ENCODE assay signal across 21 cellular contexts in the genomic region with DNA sequence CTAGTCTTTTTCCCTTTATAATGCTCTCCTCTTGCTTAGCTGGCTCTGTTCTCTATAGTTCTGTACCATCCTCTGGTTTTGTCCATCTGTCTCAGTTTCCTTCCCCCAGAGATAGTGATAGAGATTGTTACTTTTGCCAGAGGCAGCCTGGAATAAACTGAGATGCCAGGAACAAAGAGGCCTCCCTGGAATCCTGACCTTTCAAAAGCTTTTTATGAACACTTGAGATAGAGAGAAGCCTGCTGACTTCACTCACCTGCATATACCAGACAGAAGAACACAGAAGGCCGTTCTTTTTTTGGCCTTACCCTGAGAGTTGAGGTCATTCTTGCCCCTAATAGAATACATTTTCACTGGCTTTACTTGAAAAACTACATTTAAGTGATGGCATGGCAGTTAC.
DNase-seq lines count a peak whose midpoint lies in the region; ATAC-seq and TF ChIP-seq lines count a peak whose summit lies in the region.
"Had no signal": no experiment of that assay in that cellular context is flagged by ENCODE, and none has a peak within 500 bp of the region (broad histone marks: within the 10 kb centered on the region; RNA-seq: fewer than 3 reads in every experiment).

No MANE protein-coding gene starts in this region.

- H3K9ac ChIP-seq in endodermal cell (ENCODE audit: extremely low read depth, low read length, poor library complexity, severe bottlenecking) (no peak overlapping the region), mesendoderm (ENCODE audit: low read length) (no peak overlapping the region)

- H3K4me3 ChIP-seq in endodermal cell (ENCODE audit: low read length) = no peak overlapping the region
- no peak overlapping the region for H3K4me3 ChIP-seq in mesendoderm (ENCODE audit: low read length)
- H3K4me3 ChIP-seq in transverse colon = no peak overlapping the region
- H3K4me3 ChIP-seq: gastroesophageal sphincter, GM23338, thyroid gland had no signal

- no peak for TF ChIP-seq EP300 in transverse colon (IDR thresholded peaks at IDR 0.05; ENCODE audit: low read depth)

- no peak overlapping the region for H3K23ac ChIP-seq in mesendoderm (ENCODE audit: low read length)

- H2AK5ac ChIP-seq in mesendoderm (ENCODE audit: low read length) = no peak overlapping the region

- H2BK5ac ChIP-seq in mesendoderm (ENCODE audit: low read length) = no peak overlapping the region

- H3K4me3 Mint-ChIP-seq in endodermal cell = no peak overlapping the region
- H3K4me3 Mint-ChIP-seq: activated naive CD4-positive, alpha-beta T cell treated with anti-CD3 and anti-CD28 coated beads, Interleukin-2, amount 10 ng/mL, durations not matched to agents 7 days and 5 days; GM23338; naive thymus-derived CD4-positive, alpha-beta T cell had no signal

- no peak overlapping the region for H2BK120ac ChIP-seq in mesendoderm (ENCODE audit: low read depth, low read length)

- no peak overlapping the region for H3K18ac ChIP-seq in mesendoderm (ENCODE audit: low read length)

- DNase-seq in NCI-H2107 treated with DMSO at 0.1 percent for 48 hours (lab: John Stamatoyannopoulos, UW; ENCODE audit: unreplicated experiment) = peak; percentile 35
- DNase-seq in NCI-H2107 (lab: John Stamatoyannopoulos, UW) = no peak
- DNase-seq in endodermal cell = no peak
- DNase-seq in mesendoderm = no peak
- no peak for DNase-seq in transverse colon
- DNase-seq in epidermal melanocyte (ENCODE audit: insufficient read length, low spot score) = no peak
- DNase-seq: activated CD4-positive, alpha-beta T cell treated with anti-CD3 and anti-CD28 coated beads, Interleukin-2, amount 50 U/mL, for 48 hours; activated naive CD4-positive, alpha-beta T cell treated with anti-CD3 and anti-CD28 coated beads, Interleukin-2, amount 10 ng/mL, durations not matched to agents 7 days and 5 days; activated T-cell treated with anti-CD3 and anti-CD28 coated beads, Interleukin-2, amount 50 U/mL, for 1 hour; dermis blood vessel endothelial cell; erythroblast; naive thymus-derived CD4-positive, alpha-beta T cell; NCI-H1436; T-helper 2 cell; thyroid gland; WERI-Rb-1 had no signal

- H3K36me3 ChIP-seq in endodermal cell (ENCODE audit: control insufficient read depth, insufficient read depth, low read length) = no peaks in the 10 kb centered on the region
- no peaks in the 10 kb centered on the region for H3K36me3 ChIP-seq in mesendoderm (ENCODE audit: control insufficient read depth, insufficient read depth, low read length)
- H3K36me3 ChIP-seq in transverse colon = no peaks in the 10 kb centered on the region
- H3K36me3 ChIP-seq: gastroesophageal sphincter, thyroid gland, WERI-Rb-1 had no signal

- H4K5ac ChIP-seq in mesendoderm (ENCODE audit: low read length) = no peak overlapping the region

- H2BK15ac ChIP-seq in mesendoderm (replicated peaks; ENCODE audit: low read depth) = peak overlapping the region; percentile 6

- ATAC-seq in GM19023 (IDR thresholded peaks at IDR 0.05; ENCODE audit: unreplicated experiment) = no peak
- ATAC-seq in GM19397 (IDR thresholded peaks at IDR 0.05; ENCODE audit: unreplicated experiment) = no peak
- ATAC-seq: GM23338 had no signal

- no peaks in the 10 kb centered on the region for H3K27me3 ChIP-seq in endodermal cell (ENCODE audit: control insufficient read depth, insufficient read depth, low read length, poor library complexity, severe bottlenecking)
- no peaks in the 10 kb centered on the region for H3K27me3 ChIP-seq in mesendoderm (ENCODE audit: insufficient read depth, low read length, poor library complexity)
- no peaks in the 10 kb centered on the region for H3K27me3 ChIP-seq in transverse colon
- H3K27me3 ChIP-seq: gastroesophageal sphincter, thyroid gland had no signal

- H3K9me3 ChIP-seq in endodermal cell (ENCODE audit: control insufficient read depth, low read length) (peaks cover 6% of the 10 kb centered on the region), transverse colon (no peaks in the 10 kb centered on the region)
- H3K9me3 ChIP-seq: gastroesophageal sphincter, thyroid gland had no signal

- H3K4me1 ChIP-seq in endodermal cell (ENCODE audit: control insufficient read depth, insufficient read depth, low read length) = no peaks in the 10 kb centered on the region
- H3K4me1 ChIP-seq in mesendoderm (ENCODE audit: control insufficient read depth, low read depth, low read length) = no peaks in the 10 kb centered on the region
- H3K4me1 ChIP-seq in transverse colon = peaks cover 0 to 20% (median 9%) of the 10 kb centered on the region in 4 donors

- WGBS in endodermal cell (ENCODE audit: insufficient coverage in 1 of 2, insufficient read length in 1 of 2), 2 experiments = 83 to 94% methylated on average over 1 of the region's 1 CpG
- no CpG with 5 or more reads among the region's 1 CpG for WGBS in mesendoderm (ENCODE audit: extremely low coverage, insufficient coverage, low lambda C conversion rate)
- 58 to 83% methylated on average over 1 of the region's 1 CpG for WGBS in transverse colon (ENCODE audit: low coverage in 1 of 2), 2 donors

- no peaks in the 10 kb centered on the region for H3K9me3 Mint-ChIP-seq in endodermal cell
- H3K9me3 Mint-ChIP-seq: GM23338 had no signal

- H3K4me2 ChIP-seq in mesendoderm (ENCODE audit: low read length) = no peak overlapping the region
- H3K4me2 ChIP-seq: GM23338 had no signal

- no peak overlapping the region for H3K56ac ChIP-seq in mesendoderm (ENCODE audit: low read length)

- intact Hi-C loops in transverse colon (cut with DNase I; ENCODE audit: low total_unique reads) = no loop called here

- peaks cover 9% of the 10 kb centered on the region for H3K4me1 Mint-ChIP-seq in endodermal cell
- H3K4me1 Mint-ChIP-seq: activated naive CD4-positive, alpha-beta T cell treated with anti-CD3 and anti-CD28 coated beads, Interleukin-2, amount 10 ng/mL, durations not matched to agents 7 days and 5 days had no signal

- no peak for TF ChIP-seq POLR2A in transverse colon (IDR thresholded peaks at IDR 0.05)

- H4K8ac ChIP-seq in mesendoderm (ENCODE audit: low read depth, low read length) = no peak overlapping the region

- TF ChIP-seq CTCF in endodermal cell (conservative IDR thresholded peaks at IDR 0.05) (no peak), transverse colon (IDR thresholded peaks at IDR 0.05) (no peak)

- no peaks in the 10 kb centered on the region for H3K27me3 Mint-ChIP-seq in endodermal cell (ENCODE audit: insufficient read depth)
- H3K27me3 Mint-ChIP-seq: activated naive CD4-positive, alpha-beta T cell treated with anti-CD3 and anti-CD28 coated beads, Interleukin-2, amount 10 ng/mL, durations not matched to agents 7 days and 5 days; progenitor cell of endocrine pancreas had no signal

- H3K79me2 ChIP-seq in mesendoderm (ENCODE audit: control insufficient read depth, insufficient read depth, low read length) = no peaks in the 10 kb centered on the region

- H3K27ac ChIP-seq in endodermal cell (ENCODE audit: low read depth, low read length) (peak overlapping the region; percentile 96), mesendoderm (ENCODE audit: low read depth, low read length) (no peak overlapping the region), transverse colon (peak overlapping the region in 3 of 4 donors; percentile 58 to 73 (median 59))

- no peak overlapping the region for H3K4ac ChIP-seq in mesendoderm (ENCODE audit: low read depth, low read length)

- H3K79me1 ChIP-seq in mesendoderm (ENCODE audit: low read length) = no peaks in the 10 kb centered on the region

- H3K27ac Mint-ChIP-seq in endodermal cell = no peak overlapping the region
- H3K27ac Mint-ChIP-seq: activated naive CD4-positive, alpha-beta T cell treated with anti-CD3 and anti-CD28 coated beads, Interleukin-2, amount 10 ng/mL, durations not matched to agents 7 days and 5 days; GM23338; naive thymus-derived CD4-positive, alpha-beta T cell; progenitor cell of endocrine pancreas had no signal

- H3K36me3 Mint-ChIP-seq in endodermal cell (ENCODE audit: low read depth) = no peaks in the 10 kb centered on the region
- H3K36me3 Mint-ChIP-seq: activated naive CD4-positive, alpha-beta T cell treated with anti-CD3 and anti-CD28 coated beads, Interleukin-2, amount 10 ng/mL, durations not matched to agents 7 days and 5 days; naive thymus-derived CD4-positive, alpha-beta T cell had no signal

- in situ Hi-C loops in transverse colon (cut with MboI; ENCODE audit: low pct_ligation_motif_present in 1 of 4, low pct_unique_long_range_greater_than_20kb in 1 of 4, low sequenced_read_pairs in 3 of 4) = no loop called here
